19 cellular contexts compared by ENCODE assay signal in the genomic region with DNA sequence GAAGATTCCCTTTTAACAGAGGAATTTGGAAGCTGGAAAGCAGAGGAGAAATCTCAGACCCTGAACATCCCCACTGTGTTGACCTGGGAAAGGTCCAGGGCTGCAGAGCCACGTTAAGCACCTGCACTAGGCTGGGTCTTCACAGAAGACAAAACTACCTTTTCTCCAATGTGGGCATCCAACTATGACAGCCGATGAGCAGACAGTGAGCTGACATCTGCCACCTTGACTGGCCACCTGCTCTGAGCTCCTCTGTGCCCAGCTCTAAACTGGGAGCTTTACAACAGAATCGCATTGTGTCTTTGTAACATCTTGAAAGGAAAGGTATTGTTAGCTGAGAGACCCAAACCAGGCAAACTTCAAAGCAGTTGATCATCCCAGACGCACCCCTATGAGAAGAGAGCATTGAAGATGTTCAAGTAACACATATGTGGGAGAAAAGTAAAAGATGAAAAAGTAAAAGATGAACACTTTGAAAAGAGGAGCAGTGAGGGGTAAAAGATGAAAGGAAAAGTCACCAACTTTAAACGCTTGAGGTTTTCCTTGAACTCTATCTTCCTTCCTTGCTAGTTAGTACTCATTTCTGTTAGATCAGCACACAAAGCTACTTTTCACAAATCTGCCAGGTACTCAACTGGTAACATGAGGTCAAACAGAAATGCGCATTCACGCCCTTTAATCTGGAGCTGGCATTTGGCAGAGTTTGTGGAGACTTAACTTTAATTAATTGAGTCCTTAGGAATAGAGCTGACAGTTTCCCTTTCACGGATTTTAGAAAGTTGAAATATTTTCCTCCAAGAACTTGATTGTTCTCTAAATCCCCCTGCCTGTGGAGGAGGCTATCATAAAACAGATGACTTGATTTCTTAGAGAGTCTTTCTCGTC. TPM values are rescaled to one million over a fixed set of nuclear protein-coding genes. Genes with fewer than 3 reads are reported as not detected.
DNase-seq lines count a peak whose midpoint lies in the region; ATAC-seq, FAIRE-seq and TF ChIP-seq lines count a peak whose summit lies in the region.
"Had no signal": no experiment of that assay in that cellular context is flagged by ENCODE, and none has a peak within 500 bp of the region (broad histone marks: within the 10 kb centered on the region; RNA-seq: fewer than 3 reads in every experiment).

No MANE protein-coding gene starts in this region.

- H3K4me1 Mint-ChIP-seq in endodermal cell, result peaks cover 27% of the 10 kb centered on the region

- no peak overlapping the region for H3K4me3 Mint-ChIP-seq in endodermal cell
- H3K4me3 Mint-ChIP-seq: CD4-positive, CD25-positive, alpha-beta regulatory T cell; HFFc6 had no signal

- peak; percentile 77 for FAIRE-seq in D721Med (lab: Jason Lieb, UNC)
- FAIRE-seq: K562 had no signal

- no peaks in the 10 kb centered on the region for H3K36me3 Mint-ChIP-seq in endodermal cell (ENCODE audit: low read depth)
- H3K36me3 Mint-ChIP-seq: CD4-positive, CD25-positive, alpha-beta regulatory T cell had no signal

- in situ Hi-C loops in G401 (cut with HindIII; ENCODE audit: low sequenced_read_pairs), result no loop called here

- H3F3A ChIP-seq in smooth muscle cell (ENCODE audit: low read depth), result no peaks in the 10 kb centered on the region

- H3K27me3 Mint-ChIP-seq in endodermal cell (ENCODE audit: insufficient read depth), result peaks cover 18% of the 10 kb centered on the region

- no peak for DNase-seq in D721Med (ENCODE audit: insufficient read length, low spot score)
- peak; percentile 76 for DNase-seq in G401 (ENCODE audit: low spot score)
- peak; percentile 19 for DNase-seq in NCI-H82 treated with DMSO at 0.1 percent for 48 hours (lab: John Stamatoyannopoulos, UW; ENCODE audit: unreplicated experiment)
- DNase-seq in endodermal cell, result peak; percentile 40
- no peak for DNase-seq in smooth muscle cell (lab: John Stamatoyannopoulos, UW; ENCODE audit: unreplicated experiment)
- DNase-seq in NCI-H2107 (lab: John Stamatoyannopoulos, UW), result no peak
- DNase-seq in T-helper 9 cell, result no peak
- no peak for DNase-seq in left cardiac atrium
- DNase-seq: CD4-positive, CD25-positive, alpha-beta regulatory T cell; H7; HFFc6; MG63; NCI-H226; PC-3; RPMI8226; SHP77 had no signal

- no peak overlapping the region for H2AFZ ChIP-seq in smooth muscle cell (ENCODE audit: low read depth)

- H3K4me3 ChIP-seq in endodermal cell (ENCODE audit: low read length) (no peak overlapping the region), smooth muscle cell (no peak overlapping the region)
- H3K4me3 ChIP-seq: K562, MG63 had no signal

- ATAC-seq in left cardiac atrium, result no peak
- ATAC-seq: K562, PC-3 had no signal

- TF ChIP-seq CTCF in D721Med (IDR thresholded peaks at IDR 0.05; ENCODE audit: insufficient read depth, missing control alignments) (no peak), endodermal cell (conservative IDR thresholded peaks at IDR 0.05) (no peak), smooth muscle cell (IDR thresholded peaks at IDR 0.05; ENCODE audit: borderline replicate concordance, insufficient read depth, poor library complexity, severe bottlenecking) (no peak)

- no peaks in the 10 kb centered on the region for H3K79me2 ChIP-seq in smooth muscle cell (ENCODE audit: low read depth)

- H3K4me2 ChIP-seq in smooth muscle cell, result no peak overlapping the region

- H3K27me3 ChIP-seq in endodermal cell (ENCODE audit: control insufficient read depth, insufficient read depth, low read length, poor library complexity, severe bottlenecking), result peaks cover 39% of the 10 kb centered on the region
- no peaks in the 10 kb centered on the region for H3K27me3 ChIP-seq in smooth muscle cell (ENCODE audit: low read depth)
- H3K27me3 ChIP-seq: MG63 had no signal

- no peak overlapping the region for H3K27ac Mint-ChIP-seq in endodermal cell
- H3K27ac Mint-ChIP-seq: CD4-positive, CD25-positive, alpha-beta regulatory T cell; HFFc6 had no signal

- H3K36me3 ChIP-seq in endodermal cell (ENCODE audit: control insufficient read depth, insufficient read depth, low read length) (no peaks in the 10 kb centered on the region), smooth muscle cell (ENCODE audit: low read depth) (no peaks in the 10 kb centered on the region)
- H3K36me3 ChIP-seq: MG63 had no signal

- no peaks in the 10 kb centered on the region for H3K9me3 Mint-ChIP-seq in endodermal cell
- H3K9me3 Mint-ChIP-seq: HFFc6 had no signal

- H4K20me1 ChIP-seq in smooth muscle cell (ENCODE audit: low read depth), result no peaks in the 10 kb centered on the region

- intact Hi-C loops in left cardiac atrium (cut with DNase I), result no loop called here

- H3K27ac ChIP-seq in endodermal cell (ENCODE audit: low read depth, low read length) (no peak overlapping the region), smooth muscle cell (ENCODE audit: low read depth) (no peak overlapping the region)

- H3K4me1 ChIP-seq in endodermal cell (ENCODE audit: control insufficient read depth, insufficient read depth, low read length) (peaks cover 9% of the 10 kb centered on the region), smooth muscle cell (ENCODE audit: low read depth) (no peaks in the 10 kb centered on the region)

- 83 to 88% methylated on average over 5 to 9 of the region's 9 CpGs for WGBS in endodermal cell (ENCODE audit: insufficient coverage in 1 of 2, insufficient read length in 1 of 2), 2 experiments
- WGBS in smooth muscle cell (ENCODE audit: low lambda C conversion rate), result 79% methylated on average over 9 of the region's 9 CpGs

- no peak overlapping the region for H3K9ac ChIP-seq in endodermal cell (ENCODE audit: extremely low read depth, low read length, poor library complexity, severe bottlenecking)
- H3K9ac ChIP-seq in smooth muscle cell (ENCODE audit: low read depth), result no peak overlapping the region

- H3K9me3 ChIP-seq in endodermal cell (ENCODE audit: control insufficient read depth, low read length), result no peaks in the 10 kb centered on the region
- no peaks in the 10 kb centered on the region for H3K9me3 ChIP-seq in smooth muscle cell (replicated peaks; ENCODE audit: low read depth)
- H3K9me3 ChIP-seq: MG63 had no signal

RNA-seq across cellular contexts. Expression of a gene that starts 53.2 kb away (rescaled TPM):
- total RNA-seq in G401 (2014; rRNA removed; shearing (Covaris generic)), result not detected in 2 replicates
- not detected for total RNA-seq in endodermal cell
- not detected for polyA plus RNA-seq in endodermal cell (2013, experiment 1 of 2)
- polyA plus RNA-seq in endodermal cell (2013, experiment 2 of 2), result not detected
- total RNA-seq in smooth muscle cell, result not detected in 2 replicates
- 0.14 TPM in 1 of 2 replicates, not detected in the other for polyA plus RNA-seq in smooth muscle cell
- not detected for total RNA-seq in left cardiac atrium
- total RNA-seq: CD4-positive, CD25-positive, alpha-beta regulatory T cell; H7; HFFc6; K562; LHCN-M2; PC-3 had no signal
- polyA plus RNA-seq: BJ; CD4-positive, CD25-positive, alpha-beta regulatory T cell; K562 had no signal

Comparison
In these comparisons a context has a peak if more than half of its experiments do, and no peak if none do; other contexts are left out.
1. DNase-seq: peak in G401 (single experiment), NCI-H82 treated with DMSO at 0.1 percent for 48 hours (single experiment) and endodermal cell (single experiment); none in D721Med (single experiment), smooth muscle cell (single experiment), NCI-H2107 (single experiment), T-helper 9 cell (single experiment) and left cardiac atrium (single experiment).